Comparison of ENCODE assay signal across 28 cellular contexts in genomic region chr14:51485733-51486132, GRCh38.
DNase-seq lines count a peak whose midpoint lies in the region; ATAC-seq and TF ChIP-seq lines count a peak whose summit lies in the region.
"Had no signal": no experiment of that assay in that cellular context is flagged by ENCODE, and none has a peak within 500 bp of the region (broad histone marks: within the 10 kb centered on the region; RNA-seq: fewer than 3 reads in every experiment).

No MANE protein-coding gene starts in this region.

- H2BK5ac ChIP-seq in trophoblast cell (ENCODE audit: low read depth, low read length, poor library complexity) = peak overlapping the region; percentile 44

- no peak overlapping the region for H3K23ac ChIP-seq in trophoblast cell (ENCODE audit: low read length)

- WGBS in trophoblast cell (ENCODE audit: extremely low coverage, insufficient coverage, insufficient read length) = no CpG with 5 or more reads among the region's 9 CpGs

- H2BK12ac ChIP-seq in trophoblast cell (ENCODE audit: low read length) = no peak overlapping the region

- no peak overlapping the region for H3K4ac ChIP-seq in trophoblast cell (ENCODE audit: low read depth, low read length)

- no peaks in the 10 kb centered on the region for H3K9me3 ChIP-seq in trophoblast cell (ENCODE audit: insufficient read depth, low read depth, low read length)
- H3K9me3 ChIP-seq in uterus = no peaks in the 10 kb centered on the region
- H3K9me3 ChIP-seq: A549; BE2C; BLaER1; BLaER1 treated with 17β-estradiol and CSF1 and Interleukin-3, amounts not matched to agents 10 nM and 100 nM; Caco-2 had no signal

- H3K36me3 ChIP-seq in trophoblast cell (ENCODE audit: control insufficient read depth in 1 of 2, insufficient read depth in 2 of 2, low read length in 2 of 2) (no peaks in the 10 kb centered on the region), uterus (no peaks in the 10 kb centered on the region)
- H3K36me3 ChIP-seq: BE2C; BLaER1; BLaER1 treated with 17β-estradiol and CSF1 and Interleukin-3, amounts not matched to agents 10 nM and 100 nM had no signal

- H4K91ac ChIP-seq in trophoblast cell (ENCODE audit: low read depth, low read length) = no peak overlapping the region

- H3K27ac ChIP-seq in trophoblast cell (ENCODE audit: low read depth, low read length) (peak overlapping the region; percentile 65), uterus (peak overlapping the region; percentile 61 to 62)
- H3K27ac ChIP-seq: 22Rv1; A549; BLaER1; BLaER1 treated with 17β-estradiol and CSF1 and Interleukin-3, amounts not matched to agents 10 nM and 100 nM; C4-2B had no signal

- DNase-seq in trophoblast cell = no peak
- no peak for DNase-seq in uterus
- DNase-seq in DMS 273 treated with DMSO at 0.1 percent for 48 hours (lab: John Stamatoyannopoulos, UW) = no peak
- DNase-seq: 8988T; ACHN; AML-193; BE2C; C1 segment of cervical spinal cord; Caco-2; Calu3; CD4-positive, alpha-beta memory T cell; CD4-positive, alpha-beta T cell; CD4-positive, CD25-positive, alpha-beta regulatory T cell; CD8-positive, alpha-beta memory T cell; CD8-positive, alpha-beta T cell; COR-L47; DMS153; DMS53; DMS79; DMS79 treated with DMSO at 0.1 percent for 48 hours; DND-41; EL had no signal

- ATAC-seq in GM21390 (IDR thresholded peaks at IDR 0.05; ENCODE audit: unreplicated experiment) = no peak
- ATAC-seq: A549; CD8-positive, alpha-beta T cell had no signal

- no peak overlapping the region for H3K14ac ChIP-seq in trophoblast cell (ENCODE audit: low read length)

- H3K4me1 ChIP-seq in trophoblast cell (ENCODE audit: control insufficient read depth in 1 of 2, insufficient read depth in 2 of 2, low read length in 2 of 2) = peaks cover 4 to 19% of the 10 kb centered on the region in 2 experiments
- H3K4me1 ChIP-seq in uterus = peaks cover 0 to 5% of the 10 kb centered on the region in 2 donors
- H3K4me1 ChIP-seq: BLaER1; BLaER1 treated with 17β-estradiol and CSF1 and Interleukin-3, amounts not matched to agents 10 nM and 100 nM had no signal

- peaks cover 19% of the 10 kb centered on the region for H3K79me1 ChIP-seq in trophoblast cell (ENCODE audit: low read length)

- H2AK5ac ChIP-seq in trophoblast cell (ENCODE audit: low read length) = no peak overlapping the region

- H3K4me3 ChIP-seq in trophoblast cell (ENCODE audit: low read depth, low read length) (no peak overlapping the region), uterus (no peak overlapping the region)
- H3K4me3 ChIP-seq: A549; BLaER1; BLaER1 treated with 17β-estradiol and CSF1 and Interleukin-3, amounts not matched to agents 10 nM and 100 nM had no signal

- H4K8ac ChIP-seq in trophoblast cell (ENCODE audit: low read depth, low read length) = no peak overlapping the region

- H3K18ac ChIP-seq in trophoblast cell (ENCODE audit: low read length) = no peak overlapping the region

- no peak overlapping the region for H4K12ac ChIP-seq in trophoblast cell (ENCODE audit: low read depth, low read length)

- H3K9ac ChIP-seq in trophoblast cell (ENCODE audit: low read length) = no peak overlapping the region
- H3K9ac ChIP-seq: BLaER1; BLaER1 treated with 17β-estradiol and CSF1 and Interleukin-3, amounts not matched to agents 10 nM and 100 nM had no signal

- no peaks in the 10 kb centered on the region for H3K79me2 ChIP-seq in trophoblast cell (ENCODE audit: control insufficient read depth, insufficient read depth, low read length, poor library complexity)

- intact Hi-C loops in uterus (cut with DNase I; ENCODE audit: low total_unique reads) = loop anchor here (10.0 kb wide), 1 partner anchor 169 kb away; the partner anchor contains the start of gene FRMD6

- H3K4me2 ChIP-seq in trophoblast cell (ENCODE audit: low read length) = no peak overlapping the region
- H3K4me2 ChIP-seq: A549; BLaER1; BLaER1 treated with 17β-estradiol and CSF1 and Interleukin-3, amounts not matched to agents 10 nM and 100 nM had no signal

- no peak overlapping the region for H2AFZ ChIP-seq in trophoblast cell (ENCODE audit: insufficient read depth, low read length, poor library complexity)

- TF ChIP-seq CTCF in uterus (IDR thresholded peaks at IDR 0.05) = no peak

- TF ChIP-seq POLR2A in uterus (IDR thresholded peaks at IDR 0.05) = no peak

- peak overlapping the region; percentile 1 for H2BK120ac ChIP-seq in trophoblast cell (ENCODE audit: insufficient read depth, low read length, poor library complexity)

- H3K27me3 ChIP-seq in trophoblast cell (ENCODE audit: insufficient read depth, low read length) = no peaks in the 10 kb centered on the region
- H3K27me3 ChIP-seq in uterus = no peaks in the 10 kb centered on the region
- H3K27me3 ChIP-seq: BE2C; BLaER1; BLaER1 treated with 17β-estradiol and CSF1 and Interleukin-3, amounts not matched to agents 10 nM and 100 nM had no signal
